ENCODE assay signal across 8 cellular contexts in the genomic region with DNA sequence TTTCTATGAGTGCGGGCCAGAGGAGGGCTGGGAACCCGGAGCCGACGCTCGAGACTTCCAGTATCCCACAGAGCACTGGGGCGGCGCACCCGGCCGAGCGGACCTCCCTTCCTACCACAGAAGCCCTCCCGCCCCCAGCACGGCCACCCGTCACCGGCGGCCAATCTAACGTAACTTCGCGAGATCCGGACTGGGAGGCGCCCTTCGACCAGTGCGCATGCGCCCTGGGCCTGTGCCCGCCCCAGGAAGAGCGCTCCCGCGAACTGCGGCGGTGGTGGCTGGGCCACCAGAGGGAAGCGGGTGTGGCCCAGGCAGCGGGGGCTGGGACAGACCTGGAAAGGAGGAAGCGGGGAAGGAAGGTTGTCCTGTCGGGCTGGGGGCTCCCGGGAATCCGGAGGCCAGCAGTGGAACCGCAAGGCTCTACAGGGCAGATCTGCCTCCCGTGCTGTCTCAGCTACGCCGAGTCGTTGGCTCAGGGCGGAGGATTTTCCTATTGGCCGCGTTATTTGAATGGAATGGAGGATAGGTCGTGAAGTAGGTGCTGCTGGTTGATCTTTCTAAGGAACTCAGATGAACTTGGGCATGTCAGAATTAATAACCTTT. TPM values are rescaled to one million over a fixed set of nuclear protein-coding genes. Genes with fewer than 3 reads are reported as not detected.
DNase-seq lines count a peak whose midpoint lies in the region; TF ChIP-seq lines count a peak whose summit lies in the region.

A gene (minus strand): TSS at position 77 of the 603 bp plus-strand sequence. CDS start 166 bp downstream, outside the sequence.

- H2AFZ ChIP-seq in MM.1S (ENCODE audit: low read length) = peak within 1 kb of the TSS; percentile 80

- H3K9me2 ChIP-seq in MM.1S (replicated peaks; ENCODE audit: insufficient read depth, low read length) = no peaks in the 10 kb centered on the region

- peaks cover 37% of the 10 kb centered on the region for H3K4me1 Mint-ChIP-seq in neural crest cell

- H3K9me3 ChIP-seq in HAP-1 = no peaks in the 10 kb centered on the region
- H3K9me3 ChIP-seq in MM.1S (replicated peaks; ENCODE audit: insufficient read depth, low read length) = no peaks in the 10 kb centered on the region
- no peaks in the 10 kb centered on the region for H3K9me3 ChIP-seq in stomach smooth muscle (ENCODE audit: control insufficient read depth in 2 of 2, low read length in 2 of 2)

- peak within 1 kb of the TSS; percentile 87 for H3K27ac ChIP-seq in MM.1S (ENCODE audit: low read length)
- peak within 1 kb of the TSS; percentile 100 for H3K27ac ChIP-seq in stomach smooth muscle (ENCODE audit: low read length)

- H3K79me2 ChIP-seq in MM.1S (ENCODE audit: low read length) = peaks cover 63% of the 10 kb centered on the region

- H3K36me3 ChIP-seq in HAP-1 (replicated peaks) = 0 out of 2 replicates have a peak, but pooled peaks cover 2% of the 10 kb centered on the region
- H3K36me3 ChIP-seq in MM.1S (replicated peaks; ENCODE audit: insufficient read depth, low read length) = no peaks in the 10 kb centered on the region
- peaks cover 0 to under 1% of the 10 kb centered on the region in 2 donors for H3K36me3 ChIP-seq in stomach smooth muscle (ENCODE audit: control insufficient read depth in 2 of 2, insufficient read depth in 2 of 2, low read length in 2 of 2)

- no peaks in the 10 kb centered on the region for H3K27me3 Mint-ChIP-seq in neural crest cell (ENCODE audit: low read depth)

- H3K4me1 ChIP-seq in HAP-1 (peaks cover 27% of the 10 kb centered on the region), MM.1S (ENCODE audit: low read length) (peaks cover 27% of the 10 kb centered on the region), stomach smooth muscle (ENCODE audit: control insufficient read depth, insufficient read depth, low read length) (peaks cover 5% of the 10 kb centered on the region)

- peak within 1 kb of the TSS; percentile 100 for H3K4me3 Mint-ChIP-seq in neural crest cell

- DNase-seq in G401 (ENCODE audit: low spot score) = peak; percentile 95
- peak; percentile 93 to 98 for DNase-seq in HAP-1 (ENCODE audit: low spot score in 2 of 2)
- peak; percentile 97 for DNase-seq in MM.1S
- peak; percentile 82 for DNase-seq in SIG-M5 (lab: John Stamatoyannopoulos, UW)
- DNase-seq in activated gamma-delta T cell treated with Interleukin-2 at 50 U/mL for 16 hours = peak; percentile 93
- DNase-seq in fibroblast of villous mesenchyme (ENCODE audit: low read depth) = peak; percentile 98
- peak; percentile 88 for DNase-seq in neural crest cell (ENCODE audit: low read depth, low spot score)

- in situ Hi-C loops in G401 (cut with HindIII; ENCODE audit: low sequenced_read_pairs) (no loop called here), HAP-1 (cut with MboI; ENCODE audit: low sequenced_read_pairs) (no loop called here)

- H4K20me1 ChIP-seq in MM.1S (ENCODE audit: insufficient read depth, low read length) = no peaks in the 10 kb centered on the region

- peak within 1 kb of the TSS; percentile 91 for H3K4me2 ChIP-seq in MM.1S (ENCODE audit: low read depth, low read length)

- H3K27me3 ChIP-seq in HAP-1 (ENCODE audit: low read depth) (no peaks in the 10 kb centered on the region), MM.1S (replicated peaks; ENCODE audit: insufficient read depth, low read length) (no peaks in the 10 kb centered on the region), stomach smooth muscle (ENCODE audit: control insufficient read depth in 1 of 2, insufficient read depth in 2 of 2, low read length in 2 of 2) (no peaks in the 10 kb centered on the region)

- H3K36me3 Mint-ChIP-seq in neural crest cell (ENCODE audit: low read depth) = no peaks in the 10 kb centered on the region

- peak within 1 kb of the TSS; percentile 99 for H3K27ac Mint-ChIP-seq in neural crest cell (ENCODE audit: unreplicated experiment)

- H3K9ac ChIP-seq in MM.1S (ENCODE audit: low read length) (peak within 1 kb of the TSS; percentile 86), stomach smooth muscle (ENCODE audit: low read length in 2 of 2) (peak within 1 kb of the TSS; percentile 98 to 100)

- TF ChIP-seq CTCF in MM.1S (IDR thresholded peaks at IDR 0.05; ENCODE audit: low read length) (0 out of 2 replicates have a peak, but pooled peaks have one; percentile 4), fibroblast of villous mesenchyme (IDR thresholded peaks at IDR 0.05; ENCODE audit: insufficient read depth, low read depth, low read length) (no peak), neural crest cell (conservative IDR thresholded peaks at IDR 0.05) (peak; percentile 16)

- H3F3A ChIP-seq in MM.1S (ENCODE audit: insufficient read depth, low read length) = peaks cover 14% of the 10 kb centered on the region

- H3K9me3 Mint-ChIP-seq in neural crest cell = no peaks in the 10 kb centered on the region

- H3K4me3 ChIP-seq in HAP-1 (peak within 1 kb of the TSS; percentile 88), MM.1S (ENCODE audit: low read length) (peak within 1 kb of the TSS; percentile 69), fibroblast of villous mesenchyme (ENCODE audit: low read depth, low read length) (peak within 1 kb of the TSS; percentile 90), stomach smooth muscle (ENCODE audit: low read length in 2 of 2) (peak within 1 kb of the TSS; percentile 96 to 97)

RNA-seq across cellular contexts. Expression of the gene that starts here (rescaled TPM):
- total RNA-seq in G401 (2014; rRNA removed; shearing (Covaris generic)) = 45.4 and 57.0 TPM in 2 replicates
- total RNA-seq in fibroblast of villous mesenchyme (188 and 207 TPM in 2 replicates), neural crest cell (65.7 and 72.3 TPM in 2 replicates)

Comparison
In these comparisons a context has a peak if more than half of its experiments do, and no peak if none do; other contexts are left out.
1. Peak in every context shown above with its lines: DNase-seq, H3K4me3 ChIP-seq and H3K27ac ChIP-seq.